ENCODE assay signal across 22 cellular contexts in the genomic region with DNA sequence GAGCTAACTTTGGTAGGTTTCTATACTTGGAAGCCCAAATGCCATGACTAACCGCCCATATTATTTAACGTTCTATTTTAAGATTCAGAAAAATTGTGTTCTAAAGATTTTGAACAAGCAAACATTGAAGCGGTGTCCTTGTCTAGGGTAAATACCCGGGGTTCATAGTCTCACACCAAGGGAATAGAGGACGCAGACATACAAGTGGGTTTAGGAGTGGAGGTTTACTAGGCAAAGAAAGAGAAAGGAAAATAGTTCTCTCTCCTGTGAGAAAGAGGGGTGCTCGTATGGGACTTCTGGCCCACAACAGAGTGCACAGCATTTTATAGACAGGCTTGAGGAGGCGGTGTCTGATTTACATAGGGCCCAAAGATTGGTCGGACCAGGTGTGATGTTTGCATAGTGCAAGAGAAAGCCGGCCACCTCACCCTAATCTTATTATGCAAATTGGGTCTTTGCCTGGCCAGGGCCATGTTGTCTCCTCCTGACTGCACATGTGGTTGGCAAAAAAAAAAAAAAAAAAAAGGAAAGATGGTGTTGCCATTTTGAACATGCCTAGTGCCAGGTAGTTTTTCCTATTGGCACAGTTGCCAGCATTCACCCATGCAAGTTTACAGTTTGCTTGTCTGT.
DNase-seq lines count a peak whose midpoint lies in the region; ATAC-seq and TF ChIP-seq lines count a peak whose summit lies in the region.
"Had no signal": no experiment of that assay in that cellular context is flagged by ENCODE, and none has a peak within 500 bp of the region (broad histone marks: within the 10 kb centered on the region; RNA-seq: fewer than 3 reads in every experiment).

No MANE protein-coding gene starts in this region.

- H3K4me2 ChIP-seq in DND-41 (ENCODE audit: insufficient read depth, low read length) = no peak overlapping the region

- no peaks in the 10 kb centered on the region for H3K79me2 ChIP-seq in DND-41 (ENCODE audit: insufficient read depth, low read length)

- H3K36me3 Mint-ChIP-seq in endodermal cell (ENCODE audit: low read depth) = no peaks in the 10 kb centered on the region
- H3K36me3 Mint-ChIP-seq in activated naive CD4-positive, alpha-beta T cell treated with anti-CD3 and anti-CD28 coated beads, Interleukin-2, amount 10 ng/mL, durations not matched to agents 7 days and 5 days = no peaks in the 10 kb centered on the region

- WGBS in endodermal cell (ENCODE audit: insufficient coverage in 1 of 2, insufficient read length in 1 of 2), 2 experiments = 95 to 98% methylated on average over 6 to 9 of the region's 9 CpGs

- H3K9ac ChIP-seq in DND-41 (ENCODE audit: low read depth, low read length) (no peak overlapping the region), endodermal cell (ENCODE audit: extremely low read depth, low read length, poor library complexity, severe bottlenecking) (no peak overlapping the region)
- H3K9ac ChIP-seq: GM23248 had no signal

- peak; percentile 39; the same call in 1 of the 3 replicates for ATAC-seq in DND-41 (ENCODE audit: insufficient read depth, low read depth)
- ATAC-seq in Right ventricle myocardium inferior = no peak
- ATAC-seq: K562, SK-N-SH treated with all-trans-retinoic acid at 6 μM for 48 hours had no signal

- DNase-seq in A673 (ENCODE audit: low spot score) (peak; percentile 12), DND-41 (no peak), NCI-H526 treated with DMSO at 0.1 percent for 48 hours (lab: John Stamatoyannopoulos, UW) (peak; percentile 13), endodermal cell (peak; percentile 47), Right ventricle myocardium inferior (ENCODE audit: missing footprints) (no peak), kidney tubule cell (ENCODE audit: low spot score) (no peak)
- no peak for DNase-seq in activated naive CD4-positive, alpha-beta T cell treated with anti-CD3 and anti-CD28 coated beads, Interleukin-2, amount 10 ng/mL, durations not matched to agents 7 days and 5 days
- no peak for DNase-seq in activated CD8-positive, alpha-beta memory T cell treated with anti-CD3 and anti-CD28 coated beads, Interleukin-2, amount 50 U/mL, for 4 hours
- DNase-seq: ACHN, Calu3, DMS79 treated with DMSO at 0.1 percent for 48 hours, GM23248, H9, MV-4-11, NCI-H2029, NCI-H2227 treated with DMSO at 0.1 percent for 48 hours, NCI-H510A, OCI-M1, Peyer's patch, SIG-M5 had no signal

- H3K9me3 Mint-ChIP-seq in endodermal cell = no peaks in the 10 kb centered on the region
- H3K9me3 Mint-ChIP-seq in activated naive CD4-positive, alpha-beta T cell treated with anti-CD3 and anti-CD28 coated beads, Interleukin-2, amount 10 ng/mL, durations not matched to agents 7 days and 5 days = peaks cover 6% of the 10 kb centered on the region
- H3K9me3 Mint-ChIP-seq: H9 had no signal

- no peaks in the 10 kb centered on the region for H3K27me3 Mint-ChIP-seq in endodermal cell (ENCODE audit: insufficient read depth)
- H3K27me3 Mint-ChIP-seq in activated naive CD4-positive, alpha-beta T cell treated with anti-CD3 and anti-CD28 coated beads, Interleukin-2, amount 10 ng/mL, durations not matched to agents 7 days and 5 days = no peaks in the 10 kb centered on the region

- no peak for TF ChIP-seq CTCF in A673 (conservative IDR thresholded peaks at IDR 0.05; ENCODE audit: low read depth, low read length)
- TF ChIP-seq CTCF in DND-41 (IDR thresholded peaks at IDR 0.05; ENCODE audit: borderline replicate concordance, extremely low read depth, low read length, poor library complexity, severe bottlenecking) = no peak
- TF ChIP-seq CTCF in endodermal cell (conservative IDR thresholded peaks at IDR 0.05) = no peak

- H3K27ac ChIP-seq in A673 (ENCODE audit: low read depth, low read length, poor library complexity, severe bottlenecking) (no peak overlapping the region), DND-41 (ENCODE audit: low read length) (no peak overlapping the region), endodermal cell (ENCODE audit: low read depth, low read length) (no peak overlapping the region)
- H3K27ac ChIP-seq: GM23248, Peyer's patch had no signal

- H3K4me3 ChIP-seq in A673 (ENCODE audit: low read depth, low read length, poor library complexity, severe bottlenecking) = no peak overlapping the region
- no peak overlapping the region for H3K4me3 ChIP-seq in DND-41 (ENCODE audit: low read depth in 1 of 2, low read length in 2 of 2)
- no peak overlapping the region for H3K4me3 ChIP-seq in endodermal cell (ENCODE audit: low read length)
- H3K4me3 ChIP-seq: GM23248, K562, Peyer's patch had no signal

- H3K9me3 ChIP-seq in A673 (ENCODE audit: low read depth, low read length, poor library complexity, severe bottlenecking) (no peaks in the 10 kb centered on the region), DND-41 (ENCODE audit: insufficient read depth, low read length, severe bottlenecking) (no peaks in the 10 kb centered on the region), endodermal cell (ENCODE audit: control insufficient read depth, low read length) (no peaks in the 10 kb centered on the region)
- H3K9me3 ChIP-seq: Peyer's patch had no signal

- no peak overlapping the region for H2AFZ ChIP-seq in DND-41 (ENCODE audit: low read depth, low read length)
- H2AFZ ChIP-seq: GM23248 had no signal

- H3K4me1 Mint-ChIP-seq in endodermal cell = peaks cover 4% of the 10 kb centered on the region
- H3K4me1 Mint-ChIP-seq in activated naive CD4-positive, alpha-beta T cell treated with anti-CD3 and anti-CD28 coated beads, Interleukin-2, amount 10 ng/mL, durations not matched to agents 7 days and 5 days = no peaks in the 10 kb centered on the region

- intact Hi-C loops in A673 (cut with micrococcal nuclease; ENCODE audit: unreplicated experiment) = no loop called here
- intact Hi-C loops in Right ventricle myocardium inferior (cut with DNase I) = no loop called here

- H4K20me1 ChIP-seq in DND-41 (ENCODE audit: insufficient read depth, low read length) = no peaks in the 10 kb centered on the region

- H3K36me3 ChIP-seq in A673 (ENCODE audit: insufficient read depth, low read length, poor library complexity, severe bottlenecking) (no peaks in the 10 kb centered on the region), DND-41 (ENCODE audit: insufficient read depth, low read length) (no peaks in the 10 kb centered on the region), endodermal cell (ENCODE audit: control insufficient read depth, insufficient read depth, low read length) (no peaks in the 10 kb centered on the region)
- H3K36me3 ChIP-seq: Peyer's patch had no signal

- no peak overlapping the region for H3K4me3 Mint-ChIP-seq in endodermal cell
- H3K4me3 Mint-ChIP-seq in activated naive CD4-positive, alpha-beta T cell treated with anti-CD3 and anti-CD28 coated beads, Interleukin-2, amount 10 ng/mL, durations not matched to agents 7 days and 5 days = no peak overlapping the region
- H3K4me3 Mint-ChIP-seq: H9 had no signal

- BruUV-seq in A673 (replicated peaks; lab: Mats Ljungman, UMichigan) = no TSS peak

- H3K4me1 ChIP-seq in A673 (ENCODE audit: insufficient read depth, low read length, poor library complexity, severe bottlenecking) (no peaks in the 10 kb centered on the region), DND-41 (ENCODE audit: insufficient read depth, low read length) (no peaks in the 10 kb centered on the region), endodermal cell (ENCODE audit: control insufficient read depth, insufficient read depth, low read length) (no peaks in the 10 kb centered on the region)
- H3K4me1 ChIP-seq: Peyer's patch had no signal

- no peaks in the 10 kb centered on the region for H3K27me3 ChIP-seq in A673 (replicated peaks; ENCODE audit: insufficient read depth, low read depth, low read length, poor library complexity)
- H3K27me3 ChIP-seq in DND-41 (ENCODE audit: insufficient read depth, low read length, poor library complexity) = no peaks in the 10 kb centered on the region
- H3K27me3 ChIP-seq in endodermal cell (ENCODE audit: control insufficient read depth, insufficient read depth, low read length, poor library complexity, severe bottlenecking) = no peaks in the 10 kb centered on the region
- H3K27me3 ChIP-seq: Peyer's patch had no signal

- POLR2A ChIA-PET in A673 (lab: Charles Lee; ENCODE audit: low non-redundant PET) = interaction anchor here (0.6 to 0.7 kb wide), 2 partner anchors 24 to 1101 kb away, joined by 3 to 7 read pairs; no protein-coding TSS in a partner anchor

- no peak overlapping the region for H3K27ac Mint-ChIP-seq in endodermal cell
- H3K27ac Mint-ChIP-seq in activated naive CD4-positive, alpha-beta T cell treated with anti-CD3 and anti-CD28 coated beads, Interleukin-2, amount 10 ng/mL, durations not matched to agents 7 days and 5 days = no peak overlapping the region

- CTCF ChIA-PET in A673 (lab: Charles Lee) = interaction anchor here (0.7 kb wide), 1 partner anchor 534 kb away, joined by 10 read pairs; no protein-coding TSS in a partner anchor
- CTCF ChIA-PET in activated naive CD4-positive, alpha-beta T cell treated with anti-CD3 and anti-CD28 coated beads, Interleukin-2, amount 10 ng/mL, durations not matched to agents 7 days and 5 days (lab: Charles Lee) = no interaction called here

Comparison
In these comparisons a context has a peak if more than half of its experiments do, and no peak if none do; other contexts are left out.
1. DNase-seq: peak in A673 (single experiment), NCI-H526 treated with DMSO at 0.1 percent for 48 hours (single experiment) and endodermal cell (single experiment); none in DND-41 (single experiment), Right ventricle myocardium inferior (single experiment), kidney tubule cell (single experiment), activated naive CD4-positive, alpha-beta T cell treated with anti-CD3 and anti-CD28 coated beads, Interleukin-2, amount 10 ng/mL, durations not matched to agents 7 days and 5 days (single experiment) and activated CD8-positive, alpha-beta memory T cell treated with anti-CD3 and anti-CD28 coated beads, Interleukin-2, amount 50 U/mL, for 4 hours (single experiment).